ENCODE assay signal across 2 cellular contexts in the genomic region with DNA sequence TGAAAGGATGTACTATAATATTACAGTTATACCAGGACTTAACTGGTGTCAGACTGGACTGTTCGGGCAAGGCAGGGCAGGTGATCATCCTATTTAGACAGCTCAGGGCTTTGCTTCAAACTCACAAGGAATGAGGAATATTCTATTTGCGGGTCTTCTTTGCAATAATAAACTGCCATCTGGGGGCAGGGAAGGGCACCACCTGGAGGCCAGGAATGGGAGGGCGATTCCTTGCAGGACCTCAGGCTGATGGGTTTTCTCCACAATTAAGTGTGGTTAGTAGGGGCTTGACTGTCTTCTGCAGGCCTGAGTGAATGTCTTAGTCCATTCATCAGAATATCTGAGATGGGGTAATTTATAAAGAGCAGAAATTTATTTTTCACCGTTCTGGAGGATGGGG.
TF ChIP-seq lines count a peak whose summit lies in the region.

No MANE protein-coding gene starts in this region.

TF ChIP-seq in SK-N-SH, 30 proteins besides CTCF, POLR2A, EP300 and RAD21 (continued from another document):
- TF ChIP-seq, protein P1, sequence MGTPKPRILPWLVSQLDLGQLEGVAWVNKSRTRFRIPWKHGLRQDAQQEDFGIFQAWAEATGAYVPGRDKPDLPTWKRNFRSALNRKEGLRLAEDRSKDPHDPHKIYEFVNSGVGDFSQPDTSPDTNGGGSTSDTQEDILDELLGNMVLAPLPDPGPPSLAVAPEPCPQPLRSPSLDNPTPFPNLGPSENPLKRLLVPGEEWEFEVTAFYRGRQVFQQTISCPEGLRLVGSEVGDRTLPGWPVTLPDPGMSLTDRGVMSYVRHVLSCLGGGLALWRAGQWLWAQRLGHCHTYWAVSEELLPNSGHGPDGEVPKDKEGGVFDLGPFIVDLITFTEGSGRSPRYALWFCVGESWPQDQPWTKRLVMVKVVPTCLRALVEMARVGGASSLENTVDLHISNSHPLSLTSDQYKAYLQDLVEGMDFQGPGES (IDR thresholded peaks at IDR 0.05; ENCODE audit: low read depth, low read length), result no peak
- no peak for TF ChIP-seq EZH2phosphoT487 (IDR thresholded peaks at IDR 0.05; ENCODE audit: borderline replicate concordance, low read depth)
- TF ChIP-seq RFX5 (IDR thresholded peaks at IDR 0.05; ENCODE audit: low read length), result no peak
- no peak for TF ChIP-seq YY1 (IDR thresholded peaks at IDR 0.05; ENCODE audit: low read depth)
- TF ChIP-seq NFIC (IDR thresholded peaks at IDR 0.05; ENCODE audit: borderline replicate concordance), result no peak

TF ChIP-seq in SK-N-SH treated with all-trans-retinoic acid at 6 μM for 48 hours, 23 proteins besides CTCF, POLR2A, EP300 and RAD21 (continued from another document):
- TF ChIP-seq, protein P2, sequence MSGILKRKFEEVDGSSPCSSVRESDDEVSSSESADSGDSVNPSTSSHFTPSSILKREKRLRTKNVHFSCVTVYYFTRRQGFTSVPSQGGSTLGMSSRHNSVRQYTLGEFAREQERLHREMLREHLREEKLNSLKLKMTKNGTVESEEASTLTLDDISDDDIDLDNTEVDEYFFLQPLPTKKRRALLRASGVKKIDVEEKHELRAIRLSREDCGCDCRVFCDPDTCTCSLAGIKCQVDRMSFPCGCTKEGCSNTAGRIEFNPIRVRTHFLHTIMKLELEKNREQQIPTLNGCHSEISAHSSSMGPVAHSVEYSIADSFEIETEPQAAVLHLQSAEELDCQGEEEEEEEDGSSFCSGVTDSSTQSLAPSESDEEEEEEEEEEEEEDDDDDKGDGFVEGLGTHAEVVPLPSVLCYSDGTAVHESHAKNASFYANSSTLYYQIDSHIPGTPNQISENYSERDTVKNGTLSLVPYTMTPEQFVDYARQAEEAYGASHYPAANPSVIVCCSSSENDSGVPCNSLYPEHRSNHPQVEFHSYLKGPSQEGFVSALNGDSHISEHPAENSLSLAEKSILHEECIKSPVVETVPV (CRISPR knock-in tag; IDR thresholded peaks at IDR 0.05), result no peak
- TF ChIP-seq OSR1 (CRISPR knock-in tag; IDR thresholded peaks at IDR 0.05) (no peak), RARB (CRISPR knock-in tag; IDR thresholded peaks at IDR 0.05) (no peak), PPARA (CRISPR knock-in tag; IDR thresholded peaks at IDR 0.05; ENCODE audit: borderline replicate concordance) (no peak), ZFP3 (CRISPR knock-in tag; IDR thresholded peaks at IDR 0.05) (no peak), ESRRG (CRISPR knock-in tag; IDR thresholded peaks at IDR 0.05) (no peak), SNAI2 (CRISPR knock-in tag; IDR thresholded peaks at IDR 0.05) (no peak), ZNF565 (CRISPR knock-in tag; conservative IDR thresholded peaks at IDR 0.05; ENCODE audit: low read depth) (no peak)
